In the genomic region with DNA sequence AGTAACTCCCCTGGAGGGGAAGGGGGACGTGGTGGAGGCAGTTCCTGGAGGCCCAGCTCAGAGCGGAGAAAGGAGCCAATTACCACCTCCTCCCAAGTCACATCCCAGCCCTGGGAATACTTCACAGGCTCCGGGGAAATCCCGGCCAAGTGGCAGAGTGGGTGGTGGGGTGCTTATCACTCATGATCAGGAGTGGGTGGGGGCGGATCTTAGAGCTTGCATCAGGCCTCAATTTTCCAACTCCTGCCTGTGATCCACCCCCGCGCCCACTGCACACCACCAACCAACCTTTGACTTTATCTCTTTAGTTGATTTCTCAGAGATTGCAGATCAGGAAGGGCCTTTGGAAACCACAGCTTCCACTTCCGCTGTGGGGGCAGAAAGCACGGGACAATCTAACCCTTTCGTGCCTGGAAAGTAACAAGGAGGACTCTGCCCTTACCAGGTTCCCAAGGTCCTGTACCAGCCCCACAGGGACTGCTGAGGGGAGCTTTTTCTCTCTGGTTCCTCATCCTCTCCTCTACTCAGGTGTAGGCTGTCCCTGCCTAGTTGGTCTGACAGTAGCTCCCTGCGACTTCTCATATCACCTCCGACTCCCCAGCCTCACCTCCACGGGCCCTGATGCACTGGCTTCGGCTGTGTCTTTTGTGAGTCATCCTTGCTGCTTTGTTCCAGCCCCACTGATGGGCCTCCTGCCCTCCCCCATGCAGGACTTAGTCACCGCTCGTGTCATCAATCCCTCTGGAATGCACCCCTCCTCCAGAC, we compare ENCODE assay signal across 1 cellular context.
A peak's percentile ranks its signal among the peaks of the same experiment; 100 is the strongest.
TF ChIP-seq lines count a peak whose summit lies in the region.

No MANE protein-coding gene starts in this region.

TF ChIP-seq in K562, 482 proteins besides CTCF, POLR2A, EP300 and RAD21 (continued from another document and continues in another):
- no peak for TF ChIP-seq BCLAF1 (IDR thresholded peaks at IDR 0.05; ENCODE audit: borderline replicate concordance in 1 of 2, control insufficient read depth in 1 of 2, low read depth in 2 of 2, low read length in 1 of 2)
- no peak for TF ChIP-seq TAL1 (IDR thresholded peaks at IDR 0.05)
- TF ChIP-seq HNRNPUL1 (IDR thresholded peaks at IDR 0.05; ENCODE audit: low read length) = no peak
- no peak for TF ChIP-seq CCAR2 (IDR thresholded peaks at IDR 0.05; ENCODE audit: low read depth, low read length)
- TF ChIP-seq SUPT5H (IDR thresholded peaks at IDR 0.05) = no peak; the same call in 1 of the 2 replicates
- TF ChIP-seq, protein P1, sequence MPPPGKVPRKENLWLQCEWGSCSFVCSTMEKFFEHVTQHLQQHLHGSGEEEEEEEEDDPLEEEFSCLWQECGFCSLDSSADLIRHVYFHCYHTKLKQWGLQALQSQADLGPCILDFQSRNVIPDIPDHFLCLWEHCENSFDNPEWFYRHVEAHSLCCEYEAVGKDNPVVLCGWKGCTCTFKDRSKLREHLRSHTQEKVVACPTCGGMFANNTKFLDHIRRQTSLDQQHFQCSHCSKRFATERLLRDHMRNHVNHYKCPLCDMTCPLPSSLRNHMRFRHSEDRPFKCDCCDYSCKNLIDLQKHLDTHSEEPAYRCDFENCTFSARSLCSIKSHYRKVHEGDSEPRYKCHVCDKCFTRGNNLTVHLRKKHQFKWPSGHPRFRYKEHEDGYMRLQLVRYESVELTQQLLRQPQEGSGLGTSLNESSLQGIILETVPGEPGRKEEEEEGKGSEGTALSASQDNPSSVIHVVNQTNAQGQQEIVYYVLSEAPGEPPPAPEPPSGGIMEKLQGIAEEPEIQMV (tag; conservative IDR thresholded peaks at IDR 0.05; ENCODE audit: low read depth) = no peak
- TF ChIP-seq ETV1 (tag; conservative IDR thresholded peaks at IDR 0.05; ENCODE audit: low read depth) = peak; percentile 96
- TF ChIP-seq, protein P2, sequence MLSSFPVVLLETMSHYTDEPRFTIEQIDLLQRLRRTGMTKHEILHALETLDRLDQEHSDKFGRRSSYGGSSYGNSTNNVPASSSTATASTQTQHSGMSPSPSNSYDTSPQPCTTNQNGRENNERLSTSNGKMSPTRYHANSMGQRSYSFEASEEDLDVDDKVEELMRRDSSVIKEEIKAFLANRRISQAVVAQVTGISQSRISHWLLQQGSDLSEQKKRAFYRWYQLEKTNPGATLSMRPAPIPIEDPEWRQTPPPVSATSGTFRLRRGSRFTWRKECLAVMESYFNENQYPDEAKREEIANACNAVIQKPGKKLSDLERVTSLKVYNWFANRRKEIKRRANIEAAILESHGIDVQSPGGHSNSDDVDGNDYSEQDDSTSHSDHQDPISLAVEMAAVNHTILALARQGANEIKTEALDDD (IDR thresholded peaks at IDR 0.05) = peak; percentile 67
- TF ChIP-seq CREB1 (IDR thresholded peaks at IDR 0.05) = peak; percentile 22; the same call in 1 of the 2 replicates
- peak; percentile 55; the same call in 1 of the 2 replicates for TF ChIP-seq CREB1 (CRISPR knock-in tag; IDR thresholded peaks at IDR 0.05)
- TF ChIP-seq NFE2 (IDR thresholded peaks at IDR 0.05; ENCODE audit: low read depth) = peak; percentile 68
- TF ChIP-seq ZNF583 (CRISPR knock-in tag; IDR thresholded peaks at IDR 0.05) = no peak
- no peak for TF ChIP-seq KAT8 (IDR thresholded peaks at IDR 0.05; ENCODE audit: low read depth)
- TF ChIP-seq NFRKB (IDR thresholded peaks at IDR 0.05; ENCODE audit: low read depth) = peak; percentile 33; the same call in 1 of the 2 replicates
- no peak; the same call in 1 of the 2 replicates for TF ChIP-seq ZNF384 (IDR thresholded peaks at IDR 0.05; ENCODE audit: low read depth, low read length)
- TF ChIP-seq GATAD2B (IDR thresholded peaks at IDR 0.05; ENCODE audit: borderline replicate concordance) = peak; percentile 75
- TF ChIP-seq MECOM (CRISPR knock-in tag; IDR thresholded peaks at IDR 0.05) = no peak; the same call in 1 of the 2 replicates
- no peak for TF ChIP-seq KLF13 (tag; IDR thresholded peaks at IDR 0.05; ENCODE audit: borderline replicate concordance, low read depth)
- TF ChIP-seq, protein P3, sequence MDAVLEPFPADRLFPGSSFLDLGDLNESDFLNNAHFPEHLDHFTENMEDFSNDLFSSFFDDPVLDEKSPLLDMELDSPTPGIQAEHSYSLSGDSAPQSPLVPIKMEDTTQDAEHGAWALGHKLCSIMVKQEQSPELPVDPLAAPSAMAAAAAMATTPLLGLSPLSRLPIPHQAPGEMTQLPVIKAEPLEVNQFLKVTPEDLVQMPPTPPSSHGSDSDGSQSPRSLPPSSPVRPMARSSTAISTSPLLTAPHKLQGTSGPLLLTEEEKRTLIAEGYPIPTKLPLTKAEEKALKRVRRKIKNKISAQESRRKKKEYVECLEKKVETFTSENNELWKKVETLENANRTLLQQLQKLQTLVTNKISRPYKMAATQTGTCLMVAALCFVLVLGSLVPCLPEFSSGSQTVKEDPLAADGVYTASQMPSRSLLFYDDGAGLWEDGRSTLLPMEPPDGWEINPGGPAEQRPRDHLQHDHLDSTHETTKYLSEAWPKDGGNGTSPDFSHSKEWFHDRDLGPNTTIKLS (IDR thresholded peaks at IDR 0.05; ENCODE audit: borderline replicate concordance, low read depth) = peak; percentile 70; the same call in 1 of the 2 replicates
- TF ChIP-seq NELFE (IDR thresholded peaks at IDR 0.05; ENCODE audit: insufficient read depth, insufficient read length) = no peak
- TF ChIP-seq SIN3B (IDR thresholded peaks at IDR 0.05; ENCODE audit: low read depth) = no peak
- no peak for TF ChIP-seq ZNF77 (CRISPR knock-in tag; IDR thresholded peaks at IDR 0.05)
- TF ChIP-seq, protein P4, sequence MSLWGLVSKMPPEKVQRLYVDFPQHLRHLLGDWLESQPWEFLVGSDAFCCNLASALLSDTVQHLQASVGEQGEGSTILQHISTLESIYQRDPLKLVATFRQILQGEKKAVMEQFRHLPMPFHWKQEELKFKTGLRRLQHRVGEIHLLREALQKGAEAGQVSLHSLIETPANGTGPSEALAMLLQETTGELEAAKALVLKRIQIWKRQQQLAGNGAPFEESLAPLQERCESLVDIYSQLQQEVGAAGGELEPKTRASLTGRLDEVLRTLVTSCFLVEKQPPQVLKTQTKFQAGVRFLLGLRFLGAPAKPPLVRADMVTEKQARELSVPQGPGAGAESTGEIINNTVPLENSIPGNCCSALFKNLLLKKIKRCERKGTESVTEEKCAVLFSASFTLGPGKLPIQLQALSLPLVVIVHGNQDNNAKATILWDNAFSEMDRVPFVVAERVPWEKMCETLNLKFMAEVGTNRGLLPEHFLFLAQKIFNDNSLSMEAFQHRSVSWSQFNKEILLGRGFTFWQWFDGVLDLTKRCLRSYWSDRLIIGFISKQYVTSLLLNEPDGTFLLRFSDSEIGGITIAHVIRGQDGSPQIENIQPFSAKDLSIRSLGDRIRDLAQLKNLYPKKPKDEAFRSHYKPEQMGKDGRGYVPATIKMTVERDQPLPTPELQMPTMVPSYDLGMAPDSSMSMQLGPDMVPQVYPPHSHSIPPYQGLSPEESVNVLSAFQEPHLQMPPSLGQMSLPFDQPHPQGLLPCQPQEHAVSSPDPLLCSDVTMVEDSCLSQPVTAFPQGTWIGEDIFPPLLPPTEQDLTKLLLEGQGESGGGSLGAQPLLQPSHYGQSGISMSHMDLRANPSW (CRISPR knock-in tag; IDR thresholded peaks at IDR 0.05) = no peak
- 0 out of 2 replicates have a peak, but pooled peaks have one; percentile 29 for TF ChIP-seq PTTG1 (tag; IDR thresholded peaks at IDR 0.05; ENCODE audit: low read depth)
- no peak for TF ChIP-seq RUNX1 (IDR thresholded peaks at IDR 0.05; ENCODE audit: low read depth)
- TF ChIP-seq, protein P5, sequence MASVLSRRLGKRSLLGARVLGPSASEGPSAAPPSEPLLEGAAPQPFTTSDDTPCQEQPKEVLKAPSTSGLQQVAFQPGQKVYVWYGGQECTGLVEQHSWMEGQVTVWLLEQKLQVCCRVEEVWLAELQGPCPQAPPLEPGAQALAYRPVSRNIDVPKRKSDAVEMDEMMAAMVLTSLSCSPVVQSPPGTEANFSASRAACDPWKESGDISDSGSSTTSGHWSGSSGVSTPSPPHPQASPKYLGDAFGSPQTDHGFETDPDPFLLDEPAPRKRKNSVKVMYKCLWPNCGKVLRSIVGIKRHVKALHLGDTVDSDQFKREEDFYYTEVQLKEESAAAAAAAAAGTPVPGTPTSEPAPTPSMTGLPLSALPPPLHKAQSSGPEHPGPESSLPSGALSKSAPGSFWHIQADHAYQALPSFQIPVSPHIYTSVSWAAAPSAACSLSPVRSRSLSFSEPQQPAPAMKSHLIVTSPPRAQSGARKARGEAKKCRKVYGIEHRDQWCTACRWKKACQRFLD (CRISPR knock-in tag; IDR thresholded peaks at IDR 0.05) = peak; percentile 93
- TF ChIP-seq, protein P6, sequence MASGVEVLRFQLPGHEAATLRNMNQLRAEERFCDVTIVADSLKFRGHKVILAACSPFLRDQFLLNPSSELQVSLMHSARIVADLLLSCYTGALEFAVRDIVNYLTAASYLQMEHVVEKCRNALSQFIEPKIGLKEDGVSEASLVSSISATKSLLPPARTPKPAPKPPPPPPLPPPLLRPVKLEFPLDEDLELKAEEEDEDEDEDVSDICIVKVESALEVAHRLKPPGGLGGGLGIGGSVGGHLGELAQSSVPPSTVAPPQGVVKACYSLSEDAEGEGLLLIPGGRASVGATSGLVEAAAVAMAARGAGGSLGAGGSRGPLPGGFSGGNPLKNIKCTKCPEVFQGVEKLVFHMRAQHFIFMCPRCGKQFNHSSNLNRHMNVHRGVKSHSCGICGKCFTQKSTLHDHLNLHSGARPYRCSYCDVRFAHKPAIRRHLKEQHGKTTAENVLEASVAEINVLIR (CRISPR knock-in tag; IDR thresholded peaks at IDR 0.05) = no peak
- peak; percentile 86; the same call in 1 of the 2 replicates for TF ChIP-seq ATF7 (IDR thresholded peaks at IDR 0.05)
- peak; percentile 51; the same call in 1 of the 2 replicates for TF ChIP-seq TFE3 (CRISPR knock-in tag; IDR thresholded peaks at IDR 0.05)
- TF ChIP-seq KHSRP (IDR thresholded peaks at IDR 0.05) = no peak
- peak; percentile 74 for TF ChIP-seq FOS (IDR thresholded peaks at IDR 0.05; ENCODE audit: extremely low read depth, insufficient read length)
- TF ChIP-seq ARID1B (IDR thresholded peaks at IDR 0.05) = peak; percentile 93
- TF ChIP-seq NFIC (IDR thresholded peaks at IDR 0.05) = peak; percentile 54
- peak; percentile 62; the same call in 1 of the 2 replicates for TF ChIP-seq BCL6 (CRISPR knock-in tag; IDR thresholded peaks at IDR 0.05)
- TF ChIP-seq KAT2B (IDR thresholded peaks at IDR 0.05; ENCODE audit: low read depth, low read length) = no peak
